Comparison of ENCODE assay signal across 25 cellular contexts in genomic region chr9:130078547-130078946, GRCh38. TPM values are rescaled to one million over a fixed set of nuclear protein-coding genes. Genes with fewer than 3 reads are reported as not detected.
DNase-seq lines count a peak whose midpoint lies in the region; ATAC-seq and TF ChIP-seq lines count a peak whose summit lies in the region.
"Had no signal": no experiment of that assay in that cellular context is flagged by ENCODE, and none has a peak within 500 bp of the region (broad histone marks: within the 10 kb centered on the region; RNA-seq: fewer than 3 reads in every experiment).

No MANE protein-coding gene starts in this region.

- 0 out of 2 replicates have a peak, but pooled peaks cover 5% of the 10 kb centered on the region for H3K4me1 Mint-ChIP-seq in WTC11
- H3K4me1 Mint-ChIP-seq: central memory CD8-positive, alpha-beta T cell had no signal

- TF ChIP-seq CTCF in WTC11 (IDR thresholded peaks at IDR 0.05): no peak
- TF ChIP-seq CTCF in thyroid gland (IDR thresholded peaks at IDR 0.05): no peak

- no peak overlapping the region for H3K27ac ChIP-seq in thyroid gland
- H3K27ac ChIP-seq: ascending aorta, GM23248, left lung, pancreas, SJSA1, transverse colon had no signal

- peaks cover 0 to 11% of the 10 kb centered on the region in 2 donors for H3K4me1 ChIP-seq in thyroid gland

- no peak for TF ChIP-seq POLR2A in thyroid gland (IDR thresholded peaks at IDR 0.05)

- 97% methylated on average over 3 of the region's 3 CpGs for WGBS in thyroid gland, 2 donors

- H3K9me3 Mint-ChIP-seq in WTC11: no peaks in the 10 kb centered on the region
- H3K9me3 Mint-ChIP-seq: CD8-positive, alpha-beta memory T cell; central memory CD8-positive, alpha-beta T cell; mesothelial cell of epicardium; natural killer cell; stimulated activated naive CD8-positive, alpha-beta T cell treated with anti-CD3 and anti-CD28 coated beads, Interleukin-15, amount 100 ng/mL, for 72 hours; T-helper 1 cell treated with Interleukin-12 subunit alpha and Interleukin-12 subunit beta and Interleukin-4 antibody, amounts not matched to agents 30 μg/mL and 1 μg/mL, for 36 hours had no signal

- intact Hi-C loops in thyroid gland (cut with DNase I): no loop called here

- CTCF ChIA-PET in WTC11 (lab: Charles Lee): interaction anchor here (0.6 to 0.7 kb wide), 2 partner anchors 34 to 39 kb away, joined by 3 read pairs; no protein-coding TSS in a partner anchor

- no peaks in the 10 kb centered on the region for H3K27me3 Mint-ChIP-seq in WTC11 (ENCODE audit: low read depth)
- H3K27me3 Mint-ChIP-seq: CD8-positive, alpha-beta memory T cell; central memory CD8-positive, alpha-beta T cell; stimulated activated naive CD8-positive, alpha-beta T cell treated with anti-CD3 and anti-CD28 coated beads, Interleukin-15, amount 100 ng/mL, for 72 hours had no signal

- DNase-seq in G401 (ENCODE audit: low spot score): peak; percentile 84
- DNase-seq in WTC11 (ENCODE audit: low spot score): no peak
- DNase-seq in globus pallidus (ENCODE audit: low spot score): peak; percentile 77
- peak; percentile 80 for DNase-seq in pons (ENCODE audit: low spot score)
- DNase-seq in thyroid gland: no peak
- no peak for DNase-seq in stimulated activated CD4-positive, alpha-beta T cell treated with anti-CD3 and anti-CD28 coated beads, Interleukin-2, amount 100 ng/mL, for 24 hours
- DNase-seq in EL: no peak
- DNase-seq: activated CD4-positive, alpha-beta T cell treated with anti-CD3 and anti-CD28 coated beads for 48 hours; activated naive CD4-positive, alpha-beta T cell treated with anti-CD3 and anti-CD28 coated beads, Interleukin-2, amount 50 U/mL, for 16 hours; CD8-positive, alpha-beta memory T cell; GDM1; GM23248; left lung; natural killer cell; NCI-H1436; NCI-H69; right cardiac atrium; stimulated activated naive CD8-positive, alpha-beta T cell treated with anti-CD3 and anti-CD28 coated beads, Interleukin-15, amount 100 ng/mL, for 72 hours; transverse colon had no signal

- no peak overlapping the region for H3K4me3 ChIP-seq in thyroid gland (replicated peaks in 1 of 3)
- H3K4me3 ChIP-seq: ascending aorta, GM23248, left lung, pancreas, SJSA1, transverse colon had no signal

- H3K36me3 ChIP-seq in thyroid gland: peaks cover 38 to 51% of the 10 kb centered on the region in 2 donors

- H3K27me3 ChIP-seq in thyroid gland: no peaks in the 10 kb centered on the region
- H3K27me3 ChIP-seq: ascending aorta, left lung, pancreas, SJSA1, transverse colon had no signal

- no peaks in the 10 kb centered on the region for H3K9me3 ChIP-seq in thyroid gland
- H3K9me3 ChIP-seq: ascending aorta, left lung, pancreas, SJSA1, transverse colon had no signal

- POLR2A ChIA-PET in WTC11 (lab: Charles Lee): no interaction called here

- H3K27ac Mint-ChIP-seq in WTC11: peak overlapping the region; percentile 60; the same call in 1 of the 2 replicates
- H3K27ac Mint-ChIP-seq: mesothelial cell of epicardium; natural killer cell; T-helper 1 cell treated with Interleukin-12 subunit alpha and Interleukin-12 subunit beta and Interleukin-4 antibody, amounts not matched to agents 30 μg/mL and 1 μg/mL, for 36 hours had no signal

- H3K4me3 Mint-ChIP-seq in WTC11: no peak overlapping the region
- H3K4me3 Mint-ChIP-seq: CD8-positive, alpha-beta memory T cell; central memory CD8-positive, alpha-beta T cell; mesothelial cell of epicardium; natural killer cell; stimulated activated naive CD8-positive, alpha-beta T cell treated with anti-CD3 and anti-CD28 coated beads, Interleukin-15, amount 100 ng/mL, for 72 hours; T-helper 1 cell treated with Interleukin-12 subunit alpha and Interleukin-12 subunit beta and Interleukin-4 antibody, amounts not matched to agents 30 μg/mL and 1 μg/mL, for 36 hours had no signal

- in situ Hi-C loops in G401 (cut with HindIII; ENCODE audit: low sequenced_read_pairs): no loop called here

- ATAC-seq in WTC11: no peak
- ATAC-seq: left lung; natural killer cell; pancreas; right cardiac atrium; stimulated activated naive CD8-positive, alpha-beta T cell treated with anti-CD3 and anti-CD28 coated beads, Interleukin-15, amount 100 ng/mL, for 72 hours had no signal

- peaks cover 54% of the 10 kb centered on the region for H3K36me3 Mint-ChIP-seq in WTC11
- H3K36me3 Mint-ChIP-seq: natural killer cell had no signal

TF ChIP-seq in WTC11, 78 proteins besides CTCF, POLR2A, EP300 and RAD21 (continues in another document):
- TF ChIP-seq, protein P1, sequence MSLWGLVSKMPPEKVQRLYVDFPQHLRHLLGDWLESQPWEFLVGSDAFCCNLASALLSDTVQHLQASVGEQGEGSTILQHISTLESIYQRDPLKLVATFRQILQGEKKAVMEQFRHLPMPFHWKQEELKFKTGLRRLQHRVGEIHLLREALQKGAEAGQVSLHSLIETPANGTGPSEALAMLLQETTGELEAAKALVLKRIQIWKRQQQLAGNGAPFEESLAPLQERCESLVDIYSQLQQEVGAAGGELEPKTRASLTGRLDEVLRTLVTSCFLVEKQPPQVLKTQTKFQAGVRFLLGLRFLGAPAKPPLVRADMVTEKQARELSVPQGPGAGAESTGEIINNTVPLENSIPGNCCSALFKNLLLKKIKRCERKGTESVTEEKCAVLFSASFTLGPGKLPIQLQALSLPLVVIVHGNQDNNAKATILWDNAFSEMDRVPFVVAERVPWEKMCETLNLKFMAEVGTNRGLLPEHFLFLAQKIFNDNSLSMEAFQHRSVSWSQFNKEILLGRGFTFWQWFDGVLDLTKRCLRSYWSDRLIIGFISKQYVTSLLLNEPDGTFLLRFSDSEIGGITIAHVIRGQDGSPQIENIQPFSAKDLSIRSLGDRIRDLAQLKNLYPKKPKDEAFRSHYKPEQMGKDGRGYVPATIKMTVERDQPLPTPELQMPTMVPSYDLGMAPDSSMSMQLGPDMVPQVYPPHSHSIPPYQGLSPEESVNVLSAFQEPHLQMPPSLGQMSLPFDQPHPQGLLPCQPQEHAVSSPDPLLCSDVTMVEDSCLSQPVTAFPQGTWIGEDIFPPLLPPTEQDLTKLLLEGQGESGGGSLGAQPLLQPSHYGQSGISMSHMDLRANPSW (CRISPR knock-in tag; conservative IDR thresholded peaks at IDR 0.05; ENCODE audit: low read depth): no peak
- TF ChIP-seq GRHL2 (CRISPR knock-in tag; IDR thresholded peaks at IDR 0.05; ENCODE audit: insufficient replicate concordance, severe bottlenecking): no peak
- no peak for TF ChIP-seq ZNF317 (CRISPR knock-in tag; IDR thresholded peaks at IDR 0.05; ENCODE audit: borderline replicate concordance, low read depth)
- TF ChIP-seq NFATC4 (CRISPR knock-in tag; IDR thresholded peaks at IDR 0.05): no peak
- TF ChIP-seq FOXP1 (CRISPR knock-in tag; IDR thresholded peaks at IDR 0.05; ENCODE audit: borderline replicate concordance): no peak
- no peak for TF ChIP-seq KAT7 (CRISPR knock-in tag; IDR thresholded peaks at IDR 0.05; ENCODE audit: borderline replicate concordance)
- no peak for TF ChIP-seq RORB (CRISPR knock-in tag; IDR thresholded peaks at IDR 0.05)
- TF ChIP-seq RELA (CRISPR knock-in tag; IDR thresholded peaks at IDR 0.05; ENCODE audit: borderline replicate concordance): no peak
- TF ChIP-seq E2F4 (CRISPR knock-in tag; IDR thresholded peaks at IDR 0.05; ENCODE audit: borderline replicate concordance, low read depth): no peak
- no peak for TF ChIP-seq ZNF532 (CRISPR knock-in tag; IDR thresholded peaks at IDR 0.05; ENCODE audit: borderline replicate concordance)

RNA-seq across cellular contexts. Expression of gene GPR107, which starts 24.8 kb away (rescaled TPM):
- total RNA-seq in G401 (2014; rRNA removed; shearing (Covaris generic)): 8.6 and 9.7 TPM in 2 replicates
- total RNA-seq in WTC11 (2021) (33.2 to 36.4 TPM (median 34.7 TPM) in 3 replicates), thyroid gland (10 to 100 TPM; 43.5 to 65.6 (median 58.7) TPM)

RNA-seq across cellular contexts. Expression of gene FNBP1, which starts 35.6 kb away (rescaled TPM):
- 7.5 and 16.6 TPM in 2 replicates for total RNA-seq in G401 (2014; rRNA removed; shearing (Covaris generic))
- total RNA-seq in WTC11 (2021): 38.1 to 43.6 TPM (median 38.4 TPM) in 3 replicates
- 10 to 100 TPM; 55.8 to 78.5 (median 76.0) TPM for total RNA-seq in thyroid gland

Comparison
In these comparisons a context has a peak if more than half of its experiments do, and no peak if none do; other contexts are left out.
1. DNase-seq: peak in G401 (single experiment), globus pallidus (single experiment) and pons (single experiment); none in WTC11 (single experiment), thyroid gland (0 of 2), stimulated activated CD4-positive, alpha-beta T cell treated with anti-CD3 and anti-CD28 coated beads, Interleukin-2, amount 100 ng/mL, for 24 hours (0 of 2) and EL (single experiment).